ENCODE assay signal across 26 cellular contexts in the genomic region with DNA sequence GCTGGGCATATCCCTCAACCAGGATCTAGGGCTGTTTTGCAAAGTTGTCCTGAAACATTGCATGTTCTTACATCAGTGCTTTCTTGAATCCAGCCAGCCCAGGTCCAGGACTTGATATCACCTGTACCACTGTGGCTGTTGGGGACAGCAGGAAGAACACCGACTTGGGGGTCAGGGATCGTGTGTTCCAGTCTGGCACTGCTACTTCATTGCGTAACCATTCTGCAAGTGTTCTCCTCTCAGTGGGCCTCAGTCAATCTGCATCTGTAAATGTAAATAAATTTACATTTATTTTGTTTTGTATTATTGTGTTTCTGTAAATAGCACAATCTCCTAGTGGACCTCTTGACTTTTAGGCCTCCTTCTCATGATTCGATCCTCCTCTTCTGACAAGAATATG.
DNase-seq lines count a peak whose midpoint lies in the region; ATAC-seq, FAIRE-seq and TF ChIP-seq lines count a peak whose summit lies in the region.
"Had no signal": no experiment of that assay in that cellular context is flagged by ENCODE, and none has a peak within 500 bp of the region (broad histone marks: within the 10 kb centered on the region; RNA-seq: fewer than 3 reads in every experiment).

No MANE protein-coding gene starts in this region.

- H2BK15ac ChIP-seq in H1 (ENCODE audit: low read length) (peak overlapping the region; percentile 2; the same call in 1 of the 2 replicates), neuronal stem cell (ENCODE audit: low read length) (no peak overlapping the region)

- H2AFZ ChIP-seq in K562 (ENCODE audit: low read depth, low read length) (no peak overlapping the region), H1 (ENCODE audit: low read length) (no peak overlapping the region), neuronal stem cell (ENCODE audit: low read length) (no peak overlapping the region)

- H2BK20ac ChIP-seq in H1 (ENCODE audit: low read length): peak overlapping the region; percentile 66; the same call in 1 of the 2 replicates

- no peaks in the 10 kb centered on the region for H3K36me3 ChIP-seq in K562 (ENCODE audit: control insufficient read depth, insufficient read depth, low read length)
- no peaks in the 10 kb centered on the region for H3K36me3 ChIP-seq in H1 (ENCODE audit: control insufficient read depth in 2 of 4, insufficient read depth in 4 of 4, low read length in 3 of 4)
- no peaks in the 10 kb centered on the region for H3K36me3 ChIP-seq in neuronal stem cell (replicated peaks in 1 of 2; ENCODE audit: control insufficient read depth in 2 of 2, insufficient read depth in 2 of 2, low read length in 2 of 2)
- H3K36me3 ChIP-seq: BE2C, BLaER1 had no signal

- H4K8ac ChIP-seq in H1 (ENCODE audit: extremely low read depth, insufficient read depth, low read length): no peak overlapping the region
- H4K8ac ChIP-seq in neuronal stem cell (ENCODE audit: low read depth, low read length): no peak overlapping the region

- H3K9me1 ChIP-seq in K562 (ENCODE audit: control insufficient read depth, insufficient read depth, low read length): no peaks in the 10 kb centered on the region

- H2BK5ac ChIP-seq in H1 (ENCODE audit: low read depth, low read length): peak overlapping the region; percentile 61; the same call in 1 of the 2 replicates
- H2BK5ac ChIP-seq in neuronal stem cell (ENCODE audit: low read length): no peak overlapping the region

- no peak overlapping the region for H3K4me3 Mint-ChIP-seq in activated CD4-positive, alpha-beta T cell treated with anti-CD3 and anti-CD28 coated beads, Interleukin-2, amount 10 ng/mL, durations not matched to agents 7 days and 5 days
- H3K4me3 Mint-ChIP-seq: CD14-positive monocyte; CD4-positive, alpha-beta memory T cell; CD4-positive, CD25-positive, alpha-beta regulatory T cell; CD8-positive, alpha-beta memory T cell had no signal

- no peaks in the 10 kb centered on the region for H3K27me3 Mint-ChIP-seq in activated CD4-positive, alpha-beta T cell treated with anti-CD3 and anti-CD28 coated beads, Interleukin-2, amount 10 ng/mL, durations not matched to agents 7 days and 5 days

- no peak overlapping the region for H3K4me2 ChIP-seq in K562 (ENCODE audit: insufficient read depth, low read length)
- no peak overlapping the region for H3K4me2 ChIP-seq in H1 (ENCODE audit: insufficient read depth in 1 of 2, low read depth in 2 of 2, low read length in 2 of 2)
- no peak overlapping the region for H3K4me2 ChIP-seq in neuronal stem cell (ENCODE audit: insufficient read depth, low read length, poor library complexity, severe bottlenecking)
- H3K4me2 ChIP-seq: BLaER1 had no signal

- H3K56ac ChIP-seq in H1 (replicated peaks; ENCODE audit: insufficient read length, low read depth, low read length): no peak overlapping the region

- H3K27ac ChIP-seq in K562 (ENCODE audit: extremely low read depth, low read depth, low read length) (no peak overlapping the region), H1 (ENCODE audit: low read depth, low read length) (no peak overlapping the region), neuronal stem cell (replicated peaks; ENCODE audit: low read length) (no peak overlapping the region)
- H3K27ac ChIP-seq: BLaER1 had no signal

- H3K36me3 Mint-ChIP-seq in activated CD4-positive, alpha-beta T cell treated with anti-CD3 and anti-CD28 coated beads, Interleukin-2, amount 10 ng/mL, durations not matched to agents 7 days and 5 days (ENCODE audit: low read depth): no peaks in the 10 kb centered on the region
- H3K36me3 Mint-ChIP-seq: CD14-positive monocyte; CD4-positive, alpha-beta memory T cell; CD4-positive, CD25-positive, alpha-beta regulatory T cell had no signal

- H3K4me1 Mint-ChIP-seq in activated CD4-positive, alpha-beta T cell treated with anti-CD3 and anti-CD28 coated beads, Interleukin-2, amount 10 ng/mL, durations not matched to agents 7 days and 5 days: no peaks in the 10 kb centered on the region
- H3K4me1 Mint-ChIP-seq: CD14-positive monocyte; CD4-positive, alpha-beta memory T cell; CD4-positive, CD25-positive, alpha-beta regulatory T cell; CD8-positive, alpha-beta memory T cell had no signal

- H3K4me3 ChIP-seq in K562: no peak overlapping the region
- no peak overlapping the region for H3K4me3 ChIP-seq in H1 (ENCODE audit: extremely low read depth in 1 of 4, insufficient read depth in 2 of 4, low read depth in 3 of 4, low read length in 4 of 4)
- H3K4me3 ChIP-seq in neuronal stem cell (ENCODE audit: low read length in 2 of 2): no peak overlapping the region
- H3K4me3 ChIP-seq: BLaER1, GM12878 had no signal

- H3K4me1 ChIP-seq in K562 (replicated peaks in 1 of 2; ENCODE audit: control insufficient read depth in 2 of 2, insufficient read depth in 2 of 2, low read length in 2 of 2) (no peaks in the 10 kb centered on the region; a peak in 1 of 5 replicates), H1 (replicated peaks in 1 of 4; ENCODE audit: control insufficient read depth in 3 of 4, insufficient read depth in 4 of 4, low read length in 3 of 4) (no peaks in the 10 kb centered on the region), neuronal stem cell (ENCODE audit: control insufficient read depth in 2 of 2, insufficient read depth in 1 of 2, low read depth in 1 of 2, low read length in 2 of 2) (no peaks in the 10 kb centered on the region)
- H3K4me1 ChIP-seq: BE2C had no signal

- POLR2A ChIA-PET in K562 (lab: Yijun Ruan, JAX): no interaction called here
- POLR2A ChIA-PET in H1 (lab: Charles Lee; ENCODE audit: partially characterized antibody): no interaction called here
- POLR2A ChIA-PET in activated CD4-positive, alpha-beta T cell treated with anti-CD3 and anti-CD28 coated beads, Interleukin-2, amount 10 ng/mL, durations not matched to agents 7 days and 5 days (lab: Charles Lee): no interaction called here

- H3K79me1 ChIP-seq in H1 (ENCODE audit: low read depth, low read length) (no peaks in the 10 kb centered on the region), neuronal stem cell (ENCODE audit: low read depth, low read length) (no peaks in the 10 kb centered on the region)

- no peak overlapping the region for H3K27ac Mint-ChIP-seq in activated CD4-positive, alpha-beta T cell treated with anti-CD3 and anti-CD28 coated beads, Interleukin-2, amount 10 ng/mL, durations not matched to agents 7 days and 5 days
- H3K27ac Mint-ChIP-seq: CD14-positive monocyte; CD4-positive, alpha-beta memory T cell; CD4-positive, CD25-positive, alpha-beta regulatory T cell had no signal

- DNase-seq in K562 (ENCODE audit: extremely low read depth in 1 of 4, low spot score in 3 of 4) (no peak), H1 (ENCODE audit: low read depth in 1 of 2, low spot score in 2 of 2) (no peak), neuronal stem cell (ENCODE audit: low spot score) (no peak)
- no peak for DNase-seq in activated CD4-positive, alpha-beta T cell treated with anti-CD3 and anti-CD28 coated beads, Interleukin-2, amount 10 ng/mL, durations not matched to agents 7 days and 5 days
- DNase-seq: 8988T; ACHN; BE2C; C1 segment of cervical spinal cord; CD4-positive, alpha-beta memory T cell; CD4-positive, CD25-positive, alpha-beta regulatory T cell; CD8-positive, alpha-beta memory T cell; COR-L47; DMS 273 treated with DMSO at 0.1 percent for 48 hours; DMS53; DMS79; DND-41; EL; GDM1 had no signal

- in situ Hi-C loops in K562 (cut with MboI): no loop called here

- TF ChIP-seq EP300 in K562 (IDR thresholded peaks at IDR 0.05; ENCODE audit: low read length) (no peak), H1 (IDR thresholded peaks at IDR 0.05; ENCODE audit: borderline replicate concordance in 1 of 2, low read depth in 2 of 2, low read length in 2 of 2) (no peak)

- H3K79me2 ChIP-seq in K562 (ENCODE audit: control insufficient read depth, insufficient read depth, low read length) (no peaks in the 10 kb centered on the region), H1 (ENCODE audit: control insufficient read depth in 1 of 2, insufficient read depth in 2 of 2, low read length in 2 of 2) (no peaks in the 10 kb centered on the region)

- no peak overlapping the region for H3K4ac ChIP-seq in H1 (replicated peaks; ENCODE audit: insufficient read length, low read depth, low read length)
- H3K4ac ChIP-seq in neuronal stem cell (ENCODE audit: low read length): no peak overlapping the region

- H3K23ac ChIP-seq in H1 (ENCODE audit: insufficient read length): no peak overlapping the region
- no peak overlapping the region for H3K23ac ChIP-seq in neuronal stem cell (ENCODE audit: low read depth, low read length, poor library complexity)

- H2AK5ac ChIP-seq in H1 (ENCODE audit: low read depth, low read length) (no peak overlapping the region), neuronal stem cell (ENCODE audit: low read depth, low read length) (no peak overlapping the region)

- H4K20me1 ChIP-seq in K562 (replicated peaks; ENCODE audit: control insufficient read depth, insufficient read depth, low read length) (0 out of 2 replicates have a peak, but pooled peaks cover 3% of the 10 kb centered on the region), H1 (replicated peaks in 1 of 2; ENCODE audit: control insufficient read depth in 1 of 2, insufficient read depth in 2 of 2, low read length in 2 of 2) (no peaks in the 10 kb centered on the region)
- H4K20me1 ChIP-seq: BLaER1 had no signal

- intact Hi-C loops in K562 (cut with micrococcal nuclease): no loop called here

- H2BK12ac ChIP-seq in H1 (ENCODE audit: low read depth, low read length): peak overlapping the region; percentile 97
- H2BK12ac ChIP-seq in neuronal stem cell (ENCODE audit: low read length): no peak overlapping the region

- peaks cover 6% of the 10 kb centered on the region for H3K9me3 Mint-ChIP-seq in activated CD4-positive, alpha-beta T cell treated with anti-CD3 and anti-CD28 coated beads, Interleukin-2, amount 10 ng/mL, durations not matched to agents 7 days and 5 days

- no peak for FAIRE-seq in K562 (lab: Jason Lieb, UNC)
- no peak for FAIRE-seq in H1 (lab: Jason Lieb, UNC)
- FAIRE-seq: A204.1, GM12878, GM12892, GM18507, GM19239 had no signal

- H3K18ac ChIP-seq in H1 (ENCODE audit: extremely low read depth, low read length) (no peak overlapping the region), neuronal stem cell (ENCODE audit: low read length) (no peak overlapping the region)

- no peak for TF ChIP-seq POLR2A in K562 (conservative IDR thresholded peaks at IDR 0.05)
- no peak for TF ChIP-seq POLR2A in H1 (IDR thresholded peaks at IDR 0.05; ENCODE audit: control extremely low read depth in 1 of 2, low read depth in 2 of 2, low read length in 2 of 2)

- CTCF ChIA-PET in K562 (lab: Yijun Ruan, JAX; ENCODE audit: low intra/inter-chr PET ratio): no interaction called here
- CTCF ChIA-PET in H1 (lab: Charles Lee; ENCODE audit: partially characterized antibody): interaction anchor here (0.6 to 0.7 kb wide), 2 partner anchors 10 to 17 kb away, joined by 3 read pairs; no protein-coding TSS in a partner anchor
- CTCF ChIA-PET in activated CD4-positive, alpha-beta T cell treated with anti-CD3 and anti-CD28 coated beads, Interleukin-2, amount 10 ng/mL, durations not matched to agents 7 days and 5 days (lab: Charles Lee): no interaction called here

- no peaks in the 10 kb centered on the region for H3K23me2 ChIP-seq in H1 (ENCODE audit: low read depth, low read length)

- H3K9me3 ChIP-seq in K562 (replicated peaks; ENCODE audit: control insufficient read depth, insufficient read depth, low read depth, low read length): no peaks in the 10 kb centered on the region
- H3K9me3 ChIP-seq in H1 (ENCODE audit: insufficient read depth in 2 of 2, low read depth in 1 of 2, low read length in 1 of 2): no peaks in the 10 kb centered on the region; a peak in 1 of 4 replicates
- H3K9me3 ChIP-seq in neuronal stem cell (replicated peaks in 1 of 2; ENCODE audit: control insufficient read depth in 2 of 2, insufficient read depth in 1 of 2, low read depth in 1 of 2, low read length in 2 of 2): no peaks in the 10 kb centered on the region

- ATAC-seq in K562 (no peak), GM18519 (IDR thresholded peaks at IDR 0.05; ENCODE audit: low FRiP score, unreplicated experiment) (no peak)
- ATAC-seq: GM12878 had no signal

- WGBS in K562 (ENCODE audit: insufficient coverage, low coverage, missing lambda C conversion rate): 9% methylated on average over 4 of the region's 4 CpGs
- 90% methylated on average over 4 of the region's 4 CpGs; no CpG with 5 or more reads in 1 of the 2 experiments for WGBS in H1 (ENCODE audit: extremely low coverage in 1 of 2, insufficient coverage in 1 of 2, insufficient read length in 1 of 2, insufficient replicate concordance in 2 of 2, low coverage in 1 of 2, low lambda C conversion rate in 2 of 2, missing lambda C conversion rate in 1 of 2), 2 experiments
- WGBS in neuronal stem cell (ENCODE audit: extremely low coverage in 2 of 2, insufficient read length in 2 of 2, insufficient replicate concordance in 1 of 2), 2 donors: no CpG with 5 or more reads among the region's 4 CpGs

- H3K14ac ChIP-seq in H1 (ENCODE audit: insufficient read length) (no peak overlapping the region), neuronal stem cell (ENCODE audit: low read length) (no peak overlapping the region)

- H3K9ac ChIP-seq in K562 (ENCODE audit: insufficient read depth in 1 of 2, low read depth in 2 of 2, low read length in 2 of 2) (no peak overlapping the region), H1 (replicated peaks in 1 of 4; ENCODE audit: extremely low read depth in 1 of 4, low read depth in 3 of 4, low read length in 3 of 4) (no peak overlapping the region), neuronal stem cell (ENCODE audit: low read depth, low read length, poor library complexity) (no peak overlapping the region)
- H3K9ac ChIP-seq: BLaER1 had no signal

- peak overlapping the region; percentile 60 for H2BK120ac ChIP-seq in H1 (replicated peaks; ENCODE audit: low read depth, low read length)
- no peak overlapping the region for H2BK120ac ChIP-seq in neuronal stem cell (ENCODE audit: low read depth, low read length)

- BruUV-seq in K562 (replicated peaks; lab: Mats Ljungman, UMichigan): no TSS peak

- H4K91ac ChIP-seq in H1 (replicated peaks; ENCODE audit: insufficient read length, low read length): peak overlapping the region; percentile 71
- peak overlapping the region; percentile 40 for H4K91ac ChIP-seq in neuronal stem cell (ENCODE audit: low read depth, low read length, poor library complexity)

- no peak overlapping the region for H4K5ac ChIP-seq in H1 (ENCODE audit: insufficient read length, low read depth, low read length)

- H3K27me3 ChIP-seq in K562 (ENCODE audit: control insufficient read depth in 2 of 2, insufficient read depth in 2 of 2, low read length in 2 of 2) (no peaks in the 10 kb centered on the region), H1 (replicated peaks in 1 of 4; ENCODE audit: control insufficient read depth in 3 of 4, extremely low read depth in 1 of 4, insufficient read depth in 3 of 4, low read length in 3 of 4) (no peaks in the 10 kb centered on the region), neuronal stem cell (ENCODE audit: control insufficient read depth in 3 of 3, insufficient read depth in 3 of 3, low read depth in 1 of 3, low read length in 3 of 3) (no peaks in the 10 kb centered on the region)
- H3K27me3 ChIP-seq: BE2C, BLaER1 had no signal

- TF ChIP-seq CTCF in K562 (IDR thresholded peaks at IDR 0.05 in 2 of 3, conservative IDR thresholded peaks at IDR 0.05 in 1 of 3; ENCODE audit: insufficient read depth in 2 of 3, low read depth in 1 of 3, low read length in 3 of 3) (no peak), H1 (IDR thresholded peaks at IDR 0.05; ENCODE audit: control extremely low read depth in 1 of 3, insufficient read depth in 1 of 3, low read depth in 1 of 3, low read length in 3 of 3) (no peak)

- TF ChIP-seq RAD21 in K562 (CRISPR knock-in tag; conservative IDR thresholded peaks at IDR 0.05 in 1 of 2, IDR thresholded peaks at IDR 0.05 in 1 of 2) (no peak), H1 (IDR thresholded peaks at IDR 0.05 in 1 of 2, conservative IDR thresholded peaks at IDR 0.05 in 1 of 2; ENCODE audit: low read depth in 2 of 2, low read length in 2 of 2) (no peak)
